ENCODE assay signal across 23 cellular contexts in genomic region chr22:36561291-36561811, GRCh38.
"Had no signal": no experiment of that assay in that cellular context is flagged by ENCODE, and none has a peak within 500 bp of the region (broad histone marks: within the 10 kb centered on the region; RNA-seq: fewer than 3 reads in every experiment).

No MANE protein-coding gene starts in this region.

- H3K9me3 Mint-ChIP-seq: effector memory CD8-positive, alpha-beta T cell; naive thymus-derived CD4-positive, alpha-beta T cell; nephron; neural progenitor cell; stimulated activated naive B cell treated with anti-CD40 and anti-IgM and Interleukin-4, amounts not matched to agents 10 μg/mL and 1 μg/mL and 100 μg/mL, for 72 hours; stimulated activated naive CD8-positive, alpha-beta T cell treated with anti-CD3 and anti-CD28 coated beads, Interleukin-15, Interleukin-2, amounts not matched to agents 100 ng/mL and 50 ng/mL, for 24 hours had no signal

- H3K36me3 ChIP-seq: colonic mucosa, neural progenitor cell, right lobe of liver, suprapubic skin, transverse colon, upper lobe of right lung, vagina had no signal

- H3K9ac ChIP-seq: neural progenitor cell, parathyroid adenoma had no signal

- H3K27me3 ChIP-seq: neural progenitor cell, vagina had no signal

- H3K27ac Mint-ChIP-seq: effector memory CD8-positive, alpha-beta T cell; naive thymus-derived CD4-positive, alpha-beta T cell; nephron; progenitor cell of endocrine pancreas; stimulated activated naive B cell treated with anti-CD40 and anti-IgM and Interleukin-4, amounts not matched to agents 10 μg/mL and 1 μg/mL and 100 μg/mL, for 72 hours had no signal

- FAIRE-seq: frontal cortex, kidney, small intestine had no signal

- H3K4me1 ChIP-seq: colonic mucosa, neural progenitor cell, parathyroid adenoma, right lobe of liver, suprapubic skin, transverse colon, upper lobe of right lung, vagina had no signal

- H3K4me3 Mint-ChIP-seq: effector memory CD8-positive, alpha-beta T cell; naive thymus-derived CD4-positive, alpha-beta T cell; nephron; neural progenitor cell; stimulated activated naive B cell treated with anti-CD40 and anti-IgM and Interleukin-4, amounts not matched to agents 10 μg/mL and 1 μg/mL and 100 μg/mL, for 72 hours; stimulated activated naive CD8-positive, alpha-beta T cell treated with anti-CD3 and anti-CD28 coated beads, Interleukin-15, Interleukin-2, amounts not matched to agents 100 ng/mL and 50 ng/mL, for 24 hours had no signal

- H3K79me2 ChIP-seq: parathyroid adenoma had no signal

- H3K4me2 ChIP-seq: neural progenitor cell had no signal

- H3K27ac ChIP-seq: colonic mucosa, neural progenitor cell, parathyroid adenoma, right lobe of liver, suprapubic skin, transverse colon, upper lobe of right lung, vagina had no signal

- H3K36me3 Mint-ChIP-seq: naive thymus-derived CD4-positive, alpha-beta T cell; neural progenitor cell; stimulated activated naive B cell treated with anti-CD40 and anti-IgM and Interleukin-4, amounts not matched to agents 10 μg/mL and 1 μg/mL and 100 μg/mL, for 72 hours had no signal

- DNase-seq: colonic mucosa; effector memory CD8-positive, alpha-beta T cell; hypothalamus; kidney; mesenchymal stem cell; midbrain; naive thymus-derived CD4-positive, alpha-beta T cell; right lobe of liver; small intestine; stimulated activated CD4-positive, alpha-beta T cell treated with anti-CD3 and anti-CD28 coated beads, Interleukin-15, amount 100 ng/mL, for 24 hours; stimulated activated CD4-positive, alpha-beta T cell treated with anti-CD3 and anti-CD28 coated beads, Interleukin-2, amount 100 ng/mL, for 48 hours; stimulated activated naive B cell treated with anti-CD40 and anti-IgM and Interleukin-4, amounts not matched to agents 10 μg/mL and 1 μg/mL and 100 μg/mL, for 72 hours; transverse colon; upper lobe of right lung had no signal

- H3K9me3 ChIP-seq: colonic mucosa, right lobe of liver, suprapubic skin, transverse colon, upper lobe of right lung, vagina had no signal

- ATAC-seq: effector memory CD8-positive, alpha-beta T cell; left lobe of liver; naive thymus-derived CD4-positive, alpha-beta T cell; right lobe of liver; stimulated activated naive B cell treated with anti-CD40 and anti-IgM and Interleukin-4, amounts not matched to agents 10 μg/mL and 1 μg/mL and 100 μg/mL, for 72 hours; upper lobe of right lung had no signal

- H3K4me3 ChIP-seq: colonic mucosa, neural progenitor cell, right lobe of liver, suprapubic skin, transverse colon, upper lobe of right lung, vagina had no signal

- H2AFZ ChIP-seq: neural progenitor cell, parathyroid adenoma had no signal
